In genomic region chr4:40361338-40361737, GRCh38 we compare ENCODE assay signal across 8 cellular contexts. TPM values are rescaled to one million over a fixed set of nuclear protein-coding genes. Genes with fewer than 3 reads are reported as not detected.
"Had no signal": no experiment of that assay in that cellular context is flagged by ENCODE, and none has a peak within 500 bp of the region (broad histone marks: within the 10 kb centered on the region; RNA-seq: fewer than 3 reads in every experiment).

No MANE protein-coding gene starts in this region.

- H3K4me3 ChIP-seq: GM12878 had no signal

- ATAC-seq: GM12878 had no signal

- FAIRE-seq: G401.6, GM12878, GM12891, GM12892, GM18507, GM19239 had no signal

- DNase-seq: GDM1, GF-D8 had no signal

RNA-seq across cellular contexts. Expression of gene CHRNA9, which starts 26.2 kb away (rescaled TPM):
- total RNA-seq: GM12878 had no signal
